In genomic region chr4:77240469-77241066, GRCh38 we compare ENCODE assay signal across 7 cellular contexts.
A peak's percentile ranks its signal among the peaks of the same experiment; 100 is the strongest.
DNase-seq lines count a peak whose midpoint lies in the region; ATAC-seq and TF ChIP-seq lines count a peak whose summit lies in the region.

No MANE protein-coding gene starts in this region.

- no peaks in the 10 kb centered on the region for H3K9me3 ChIP-seq in left lung

- no peak overlapping the region for H3K27ac Mint-ChIP-seq in central memory CD8-positive, alpha-beta T cell (ENCODE audit: low read depth)

- H3K4me1 ChIP-seq in left lung = no peaks in the 10 kb centered on the region

- H3K27me3 ChIP-seq in left lung = peaks cover 0 to 4% of the 10 kb centered on the region in 2 donors

- ATAC-seq in GM18498 (IDR thresholded peaks at IDR 0.05; ENCODE audit: unreplicated experiment) = peak; percentile 89
- peak; percentile 84 for ATAC-seq in HG02798 (IDR thresholded peaks at IDR 0.05; ENCODE audit: poor library complexity, unreplicated experiment)
- ATAC-seq in central memory CD8-positive, alpha-beta T cell (replicated peaks; ENCODE audit: extremely low read depth, poor library complexity, severe bottlenecking) = no peak
- peak; percentile 97 for ATAC-seq in left lung

- H3K4me1 Mint-ChIP-seq in central memory CD8-positive, alpha-beta T cell = no peaks in the 10 kb centered on the region

- H3K4me3 ChIP-seq in left lung = no peak overlapping the region

- DNase-seq in NCI-H2029 treated with DMSO at 0.1 percent for 48 hours (lab: John Stamatoyannopoulos, UW) (peak; percentile 46), left lung (peak in 1 of 2 donors; percentile 55)
- DNase-seq in activated CD4-positive, CD25-positive, alpha-beta regulatory T cell treated with anti-CD3 and anti-CD28 coated beads, Interleukin-2, amount 50 U/mL, for 16 hours (ENCODE audit: low read depth, low spot score) = peak; percentile 18
- peak; percentile 15 to 32 for DNase-seq in central memory CD8-positive, alpha-beta T cell (ENCODE audit: low spot score in 2 of 2)
- peak; percentile 12 for DNase-seq in stimulated activated CD8-positive, alpha-beta memory T cell treated with anti-CD3 and anti-CD28 coated beads, Interleukin-12 subunit alpha, Interleukin-12 subunit beta, amount 100 ng/mL, for 1 hour (ENCODE audit: low read depth)

- H3K9me3 Mint-ChIP-seq in central memory CD8-positive, alpha-beta T cell = no peaks in the 10 kb centered on the region

- H3K36me3 ChIP-seq in left lung = no peaks in the 10 kb centered on the region

- intact Hi-C loops in left lung (cut with DNase I) = loop anchor here in 1 of 2 donors (5.0 kb wide), 1 partner anchor 117 kb away; no protein-coding TSS in a partner anchor

- no peak overlapping the region for H3K4me3 Mint-ChIP-seq in central memory CD8-positive, alpha-beta T cell

- H3K36me3 Mint-ChIP-seq in central memory CD8-positive, alpha-beta T cell (ENCODE audit: insufficient read depth) = no peaks in the 10 kb centered on the region

- peaks cover 55% of the 10 kb centered on the region for H3K27me3 Mint-ChIP-seq in central memory CD8-positive, alpha-beta T cell

- peak; percentile 56 to 72 for TF ChIP-seq CTCF in left lung (IDR thresholded peaks at IDR 0.05)

- no peak overlapping the region for H3K27ac ChIP-seq in left lung
